22 cellular contexts compared by ENCODE assay signal in the genomic region with DNA sequence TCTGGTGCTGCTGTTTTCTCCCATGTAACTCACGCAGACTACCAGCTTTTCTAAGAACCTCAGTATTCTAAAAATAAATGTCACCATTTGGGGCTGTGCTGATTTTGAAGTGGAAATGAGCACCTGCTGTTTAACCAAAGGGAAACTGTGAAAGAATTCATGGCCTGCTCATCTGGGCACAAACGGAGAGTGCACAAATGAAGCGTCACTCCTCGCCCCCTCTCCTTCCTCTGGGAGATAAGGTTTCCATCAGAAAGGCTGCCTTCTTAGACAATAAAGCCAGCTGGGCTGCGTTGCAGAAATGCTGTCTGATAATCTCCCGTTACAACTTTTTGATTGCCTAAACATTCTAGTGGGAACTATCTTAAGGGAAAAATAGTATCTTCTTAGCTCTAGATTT.
DNase-seq lines count a peak whose midpoint lies in the region; ATAC-seq and TF ChIP-seq lines count a peak whose summit lies in the region.
"Had no signal": no experiment of that assay in that cellular context is flagged by ENCODE, and none has a peak within 500 bp of the region (broad histone marks: within the 10 kb centered on the region; RNA-seq: fewer than 3 reads in every experiment).

No MANE protein-coding gene starts in this region.

- WGBS in IMR-90 (ENCODE audit: extremely low coverage in 2 of 2, insufficient read length in 1 of 2), 2 experiments = no CpG with 5 or more reads among the region's 6 CpGs

- intact Hi-C loops in IMR-90 (cut with micrococcal nuclease) = no loop called here

- in situ Hi-C loops in IMR-90 (cut with MboI; ENCODE audit: low sequenced_read_pairs) = loop anchor here (25.0 kb wide), 2 partner anchors 689 to 964 kb away; a partner anchor contains a TSS

- H3K79me1 ChIP-seq in IMR-90 (ENCODE audit: low read depth in 1 of 2, low read length in 2 of 2) = no peaks in the 10 kb centered on the region

- CTCF ChIA-PET in IMR-90 (lab: Yijun Ruan, JAX) = interaction anchor here (1.1 to 3.4 kb wide), 2 partner anchors 8 to 14 kb away, joined by 8 to 17 read pairs; no protein-coding TSS in a partner anchor

- peaks cover 31% of the 10 kb centered on the region for H3K4me1 Mint-ChIP-seq in nephron progenitor cell

- H2AK9ac ChIP-seq in IMR-90 (replicated peaks; ENCODE audit: low read depth, low read length, poor library complexity) = no peak overlapping the region

- no peaks in the 10 kb centered on the region; a peak in 1 of 22 replicates for H4K20me1 ChIP-seq in BLaER1 treated with 17β-estradiol and CSF1 and Interleukin-3, amounts not matched to agents 10 nM and 100 nM
- no peaks in the 10 kb centered on the region for H4K20me1 ChIP-seq in IMR-90 (ENCODE audit: insufficient read depth, low read length)

- no peak overlapping the region for H3K4ac ChIP-seq in IMR-90 (ENCODE audit: low read depth, low read length)

- no peak overlapping the region for H3K56ac ChIP-seq in IMR-90 (ENCODE audit: extremely low read depth, insufficient read depth, low read length)

- H4K91ac ChIP-seq in IMR-90 (ENCODE audit: insufficient read depth, low read depth, low read length) = no peak overlapping the region

- ATAC-seq in IMR-90 (ENCODE audit: low read depth) = no peak
- no peak for ATAC-seq in GM21526 (IDR thresholded peaks at IDR 0.05; ENCODE audit: low FRiP score, unreplicated experiment)
- ATAC-seq: activated CD4-positive, alpha-beta T cell treated with anti-CD3 and anti-CD28 coated beads for 36 hours; naive thymus-derived CD8-positive, alpha-beta T cell had no signal

- H3K27me3 ChIP-seq in BLaER1 treated with 17β-estradiol and CSF1 and Interleukin-3, amounts not matched to agents 10 nM and 100 nM = peaks cover 0 to 7% (median 0%) of the 10 kb centered on the region in 11 experiments; a peak in 1 of 22 replicates
- no peaks in the 10 kb centered on the region for H3K27me3 ChIP-seq in IMR-90 (ENCODE audit: control insufficient read depth, insufficient read depth, low read length)
- H3K27me3 ChIP-seq: testis had no signal

- no peak for TF ChIP-seq RAD21 in IMR-90 (IDR thresholded peaks at IDR 0.05; ENCODE audit: low read length)

- BruUV-seq in IMR-90 (replicated peaks; lab: Mats Ljungman, UMichigan) = no TSS peak

- H3K18ac ChIP-seq in IMR-90 (ENCODE audit: low read depth, low read length) = no peak overlapping the region

- no peak overlapping the region for H2AFZ ChIP-seq in IMR-90 (replicated peaks; ENCODE audit: low read length, poor library complexity)
- H2AFZ ChIP-seq: parathyroid adenoma, PC-9 had no signal

- H2BK120ac ChIP-seq in IMR-90 (ENCODE audit: low read depth, low read length) = no peak overlapping the region

- H2BK5ac ChIP-seq in IMR-90 (ENCODE audit: low read depth, low read length, poor library complexity, severe bottlenecking) = no peak overlapping the region

- H3K36me3 ChIP-seq in BLaER1 treated with 17β-estradiol and CSF1 and Interleukin-3, amounts not matched to agents 10 nM and 100 nM = peaks cover 0 to 29% (median 13%) of the 10 kb centered on the region in 11 experiments; a peak in 9 of 22 replicates
- H3K36me3 ChIP-seq in IMR-90 (ENCODE audit: control insufficient read depth, insufficient read depth, low read length) = no peaks in the 10 kb centered on the region

- peak overlapping the region in 2 of 11 experiments; percentile 2 to 31; a peak in 3 of 22 replicates for H3K9ac ChIP-seq in BLaER1 treated with 17β-estradiol and CSF1 and Interleukin-3, amounts not matched to agents 10 nM and 100 nM
- no peak overlapping the region for H3K9ac ChIP-seq in IMR-90 (ENCODE audit: low read depth, low read length)
- H3K9ac ChIP-seq: parathyroid adenoma had no signal

- no peak overlapping the region for H2BK15ac ChIP-seq in IMR-90 (ENCODE audit: low read depth, low read length)

- H2BK20ac ChIP-seq in IMR-90 (ENCODE audit: low read depth, low read length) = no peak overlapping the region

- POLR2A ChIA-PET in IMR-90 (lab: Charles Lee; ENCODE audit: unreplicated experiment) = no interaction called here

- H4K5ac ChIP-seq in IMR-90 (ENCODE audit: low read depth, low read length) = no peak overlapping the region

- peaks cover 5% of the 10 kb centered on the region for H3K36me3 Mint-ChIP-seq in nephron progenitor cell (ENCODE audit: low read depth)

- H3K9me3 Mint-ChIP-seq in nephron progenitor cell = peaks cover 6% of the 10 kb centered on the region
- H3K9me3 Mint-ChIP-seq: endodermal cell; naive thymus-derived CD8-positive, alpha-beta T cell had no signal

- no peak overlapping the region for H2AK5ac ChIP-seq in IMR-90 (ENCODE audit: low read depth, low read length)

- DNase-seq in IMR-90 = peak; percentile 15
- DNase-seq in dermis blood vessel endothelial cell = peak; percentile 15
- no peak for DNase-seq in nephron progenitor cell
- no peak for DNase-seq in amniotic stem cell (lab: John Stamatoyannopoulos, UW)
- no peak for DNase-seq in DMS79 (lab: John Stamatoyannopoulos, UW)
- no peak for DNase-seq in NK-92 treated with Interleukin-12 subunit alpha and Interleukin-12 subunit beta, amount 100 ng/mL, for 24 hours (lab: John Stamatoyannopoulos, UW)
- DNase-seq: activated CD4-positive, alpha-beta T cell treated with anti-CD3 and anti-CD28 coated beads for 36 hours; endodermal cell; GDM1; KBM-7; naive thymus-derived CD8-positive, alpha-beta T cell; NCI-H345; NCI-H82; PC-9; SHP77; SW 1271; testis had no signal

- H3K23ac ChIP-seq in IMR-90 (ENCODE audit: low read depth, low read length) = no peak overlapping the region

- no peak overlapping the region for H3K27ac Mint-ChIP-seq in nephron progenitor cell
- H3K27ac Mint-ChIP-seq: activated CD4-positive, alpha-beta T cell treated with anti-CD3 and anti-CD28 coated beads for 36 hours; activated naive CD8-positive, alpha-beta T cell; endodermal cell had no signal

- peaks cover 22 to 41% (median 36%) of the 10 kb centered on the region in 10 experiments for H3K4me1 ChIP-seq in BLaER1 treated with 17β-estradiol and CSF1 and Interleukin-3, amounts not matched to agents 10 nM and 100 nM
- H3K4me1 ChIP-seq in IMR-90 (ENCODE audit: control insufficient read depth, insufficient read depth, low read length) = peaks cover 2% of the 10 kb centered on the region; the same call in 1 of the 2 replicates
- H3K4me1 ChIP-seq: parathyroid adenoma had no signal

- peak overlapping the region in 3 of 11 experiments; percentile 11 to 69 (median 42); a peak in 3 of 22 replicates for H3K27ac ChIP-seq in BLaER1 treated with 17β-estradiol and CSF1 and Interleukin-3, amounts not matched to agents 10 nM and 100 nM
- no peak overlapping the region for H3K27ac ChIP-seq in IMR-90 (ENCODE audit: insufficient read depth, low read length)
- H3K27ac ChIP-seq: coronary artery, parathyroid adenoma, PC-9 had no signal

- no peak overlapping the region for H3K14ac ChIP-seq in IMR-90 (replicated peaks; ENCODE audit: low read depth, low read length)

- H3K4me2 ChIP-seq in BLaER1 treated with 17β-estradiol and CSF1 and Interleukin-3, amounts not matched to agents 10 nM and 100 nM = peak overlapping the region; percentile 51 to 90 (median 76)
- no peak overlapping the region for H3K4me2 ChIP-seq in IMR-90 (ENCODE audit: low read depth, low read length)
- H3K4me2 ChIP-seq: PC-9 had no signal

- H3K4me3 Mint-ChIP-seq in nephron progenitor cell = peak overlapping the region; percentile 60
- H3K4me3 Mint-ChIP-seq: activated CD4-positive, alpha-beta T cell treated with anti-CD3 and anti-CD28 coated beads for 36 hours; activated naive CD8-positive, alpha-beta T cell; endodermal cell; naive thymus-derived CD8-positive, alpha-beta T cell had no signal

- no peaks in the 10 kb centered on the region for H3K27me3 Mint-ChIP-seq in nephron progenitor cell (ENCODE audit: low read depth, poor library complexity)
- H3K27me3 Mint-ChIP-seq: activated CD4-positive, alpha-beta T cell treated with anti-CD3 and anti-CD28 coated beads for 36 hours; activated naive CD8-positive, alpha-beta T cell; naive thymus-derived CD8-positive, alpha-beta T cell had no signal

- no peak for TF ChIP-seq POLR2A in IMR-90 (IDR thresholded peaks at IDR 0.05; ENCODE audit: low read depth, low read length)

- H3K9me3 ChIP-seq in BLaER1 treated with 17β-estradiol and CSF1 and Interleukin-3, amounts not matched to agents 10 nM and 100 nM (replicated peaks in 1 of 11) = peaks cover 0 to 6% (median 0%) of the 10 kb centered on the region in 11 experiments; a peak in 5 of 22 replicates
- no peaks in the 10 kb centered on the region for H3K9me3 ChIP-seq in IMR-90 (ENCODE audit: control insufficient read depth, insufficient read depth, low read length)
- H3K9me3 ChIP-seq: testis had no signal

- TF ChIP-seq CTCF in IMR-90 (conservative IDR thresholded peaks at IDR 0.05; ENCODE audit: low read depth, low read length) (no peak), nephron progenitor cell (IDR thresholded peaks at IDR 0.05) (no peak)

- H3K9me1 ChIP-seq in IMR-90 (ENCODE audit: insufficient read depth, low read length) = peaks cover 15% of the 10 kb centered on the region; the same call in 1 of the 2 replicates

- dilution Hi-C loops in IMR-90 (cut with HindIII; ENCODE audit: low sequenced_read_pairs, unreplicated experiment) = no loop called here

- H4K8ac ChIP-seq in IMR-90 (ENCODE audit: low read depth in 2 of 2, low read length in 2 of 2) = no peak overlapping the region

- H3K4me3 ChIP-seq in BLaER1 treated with 17β-estradiol and CSF1 and Interleukin-3, amounts not matched to agents 10 nM and 100 nM = peak overlapping the region in 2 of 10 experiments; percentile 2 to 9; a peak in 2 of 20 replicates
- no peak overlapping the region for H3K4me3 ChIP-seq in IMR-90 (ENCODE audit: insufficient read depth, low read depth, low read length)
- H3K4me3 ChIP-seq: coronary artery, PC-9, testis had no signal

TF ChIP-seq in IMR-90, 13 proteins besides CTCF, POLR2A, EP300 and RAD21:
- TF ChIP-seq MAFK (IDR thresholded peaks at IDR 0.05; ENCODE audit: low read depth, low read length) (no peak), SMC3 (IDR thresholded peaks at IDR 0.05; ENCODE audit: low read depth, low read length) (no peak), BHLHE40 (IDR thresholded peaks at IDR 0.05; ENCODE audit: low read depth, low read length) (no peak), RFX5 (IDR thresholded peaks at IDR 0.05; ENCODE audit: low read depth, low read length) (no peak)

Comparison
In these comparisons a context has a peak if more than half of its experiments do, and no peak if none do; other contexts are left out.
1. DNase-seq: peak in IMR-90 (single experiment) and dermis blood vessel endothelial cell (single experiment); none in nephron progenitor cell (single experiment), amniotic stem cell (single experiment), DMS79 (single experiment) and NK-92 treated with Interleukin-12 subunit alpha and Interleukin-12 subunit beta, amount 100 ng/mL, for 24 hours (single experiment).